Comparison of ENCODE assay signal across 1 cellular context in genomic region chr10:69391158-69391557, GRCh38.
TF ChIP-seq lines count a peak whose summit lies in the region.

No MANE protein-coding gene starts in this region.

TF ChIP-seq in H1, 55 proteins besides CTCF, POLR2A, EP300 and RAD21:
- no peak for TF ChIP-seq JUN (IDR thresholded peaks at IDR 0.05; ENCODE audit: low read depth, low read length)
- no peak for TF ChIP-seq PHF8 (conservative IDR thresholded peaks at IDR 0.05; ENCODE audit: low read depth, low read length)
- TF ChIP-seq RBBP5 (IDR thresholded peaks at IDR 0.05; ENCODE audit: borderline replicate concordance, low read depth, low read length): no peak
- no peak for TF ChIP-seq SAP30 (IDR thresholded peaks at IDR 0.05; ENCODE audit: insufficient read depth, insufficient replicate concordance, low read length)
- no peak for TF ChIP-seq GABPA (IDR thresholded peaks at IDR 0.05; ENCODE audit: borderline replicate concordance, insufficient read depth, low read length)
- TF ChIP-seq TBP (IDR thresholded peaks at IDR 0.05; ENCODE audit: low read depth, low read length): no peak
- no peak for TF ChIP-seq NRF1 (IDR thresholded peaks at IDR 0.05; ENCODE audit: low read depth, low read length)
- TF ChIP-seq RNF2 (IDR thresholded peaks at IDR 0.05; ENCODE audit: borderline replicate concordance, low read depth, low read length, missing control alignments, poor library complexity, severe bottlenecking): no peak
- no peak for TF ChIP-seq NANOG (IDR thresholded peaks at IDR 0.05; ENCODE audit: insufficient read depth, low read depth, low read length, poor library complexity, severe bottlenecking)
- TF ChIP-seq BCL11A (IDR thresholded peaks at IDR 0.05; ENCODE audit: low read depth in 2 of 2, low read length in 2 of 2): no peak
- TF ChIP-seq YY1 (IDR thresholded peaks at IDR 0.05; ENCODE audit: low read depth, low read length): no peak
- no peak for TF ChIP-seq TAF1 (IDR thresholded peaks at IDR 0.05; ENCODE audit: low read depth, low read length)
- TF ChIP-seq GTF2F1 (IDR thresholded peaks at IDR 0.05; ENCODE audit: borderline replicate concordance, low read depth, low read length): no peak
- TF ChIP-seq ATF2 (IDR thresholded peaks at IDR 0.05; ENCODE audit: low read length): no peak
- no peak for TF ChIP-seq EGR1 (IDR thresholded peaks at IDR 0.05; ENCODE audit: borderline replicate concordance, low read depth, low read length)
